16 cellular contexts compared by ENCODE assay signal in the genomic region with DNA sequence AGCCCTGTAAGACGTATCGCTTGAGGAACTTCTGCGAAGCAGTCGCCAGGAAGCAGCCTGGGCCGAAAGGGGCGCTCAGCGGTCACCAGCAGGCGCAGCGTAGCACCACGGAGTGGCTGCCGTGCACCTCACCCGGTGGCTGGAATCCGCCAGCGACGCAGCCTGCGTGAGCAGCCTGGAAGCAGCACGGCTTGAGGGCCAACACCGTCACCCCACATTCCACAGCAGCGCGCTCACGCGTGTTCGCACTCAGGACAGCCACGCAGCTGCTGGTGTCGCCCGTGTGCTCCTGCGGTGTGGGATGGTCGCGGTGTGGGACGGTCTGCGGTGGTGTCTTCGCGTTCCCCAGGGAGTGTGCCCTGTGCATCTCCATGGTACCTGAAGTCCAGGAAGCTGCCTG. TPM values are rescaled to one million over a fixed set of nuclear protein-coding genes. Genes with fewer than 3 reads are reported as not detected.
DNase-seq lines count a peak whose midpoint lies in the region; ATAC-seq, FAIRE-seq and TF ChIP-seq lines count a peak whose summit lies in the region.
"Had no signal": no experiment of that assay in that cellular context is flagged by ENCODE, and none has a peak within 500 bp of the region (broad histone marks: within the 10 kb centered on the region; RNA-seq: fewer than 3 reads in every experiment).

No MANE protein-coding gene starts in this region.

- no peak for FAIRE-seq in K562 (lab: Jason Lieb, UNC)

- H3K9me3 Mint-ChIP-seq in natural killer cell (no peaks in the 10 kb centered on the region), progenitor cell of endocrine pancreas (ENCODE audit: low read depth) (no peaks in the 10 kb centered on the region)
- no peaks in the 10 kb centered on the region for H3K9me3 Mint-ChIP-seq in natural killer cell treated with Interleukin-12 subunit alpha and Interleukin-12 subunit beta and Interleukin-15 and Interleukin-18, amount 100 ng/mL, for 72 hours
- H3K9me3 Mint-ChIP-seq: H9 had no signal

- CTCF ChIA-PET in K562 (lab: Yijun Ruan, JAX; ENCODE audit: low intra/inter-chr PET ratio), result no interaction called here

- H3K79me2 ChIP-seq in K562 (ENCODE audit: control insufficient read depth, insufficient read depth, low read length), result peaks cover 21% of the 10 kb centered on the region

- TF ChIP-seq EP300 in K562 (IDR thresholded peaks at IDR 0.05; ENCODE audit: low read length), result no peak

- no peak overlapping the region for H2AFZ ChIP-seq in K562 (ENCODE audit: low read depth, low read length)

- H3K9ac ChIP-seq in K562 (ENCODE audit: insufficient read depth in 1 of 2, low read depth in 2 of 2, low read length in 2 of 2), result peak overlapping the region in 1 of 2 experiments; percentile 2; a peak in 2 of 4 replicates

- H3K4me1 ChIP-seq in K562 (replicated peaks in 1 of 2; ENCODE audit: control insufficient read depth in 2 of 2, insufficient read depth in 2 of 2, low read length in 2 of 2), result peaks cover 0 to 17% of the 10 kb centered on the region in 2 experiments; a peak in 1 of 5 replicates
- H3K4me1 ChIP-seq: SJSA1 had no signal

- 95% methylated on average over 32 of the region's 33 CpGs for WGBS in K562 (ENCODE audit: insufficient coverage, low coverage, missing lambda C conversion rate)

- in situ Hi-C loops in K562 (cut with MboI), result no loop called here

- peaks cover 9% of the 10 kb centered on the region; the same call in 1 of the 2 replicates for H4K20me1 ChIP-seq in K562 (replicated peaks; ENCODE audit: control insufficient read depth, insufficient read depth, low read length)

- H3K27ac Mint-ChIP-seq in natural killer cell (peak overlapping the region; percentile 14 to 65), progenitor cell of endocrine pancreas (peak overlapping the region; percentile 62)
- H3K27ac Mint-ChIP-seq in natural killer cell treated with Interleukin-12 subunit alpha and Interleukin-12 subunit beta and Interleukin-15 and Interleukin-18, amount 100 ng/mL, for 72 hours, result no peak overlapping the region

- DNase-seq in natural killer cell (no peak), K562 (ENCODE audit: extremely low read depth in 1 of 4, low spot score in 3 of 4) (no peak), progenitor cell of endocrine pancreas (ENCODE audit: low spot score, unreplicated experiment) (no peak), NCI-H748 treated with DMSO at 0.1 percent for 48 hours (lab: John Stamatoyannopoulos, UW) (no peak), OCI-M1 (lab: John Stamatoyannopoulos, UW) (no peak)
- DNase-seq in natural killer cell treated with Interleukin-12 subunit alpha and Interleukin-12 subunit beta and Interleukin-15 and Interleukin-18, amount 100 ng/mL, for 72 hours (ENCODE audit: low spot score), result no peak
- DNase-seq: DMS79, H9, KBM-7, NCI-H1105, NCI-H2081, NCI-H446 treated with DMSO at 0.1 percent for 48 hours, NCI-H69, Peyer's patch had no signal

- H3K36me3 ChIP-seq in K562 (ENCODE audit: control insufficient read depth, insufficient read depth, low read length), result peaks cover 93% of the 10 kb centered on the region

- H3K27ac ChIP-seq in K562 (ENCODE audit: extremely low read depth, low read depth, low read length), result no peak overlapping the region
- H3K27ac ChIP-seq: C4-2B, Peyer's patch, SJSA1 had no signal

- H3K27me3 Mint-ChIP-seq in natural killer cell (ENCODE audit: low read depth in 2 of 2), result no peaks in the 10 kb centered on the region
- H3K27me3 Mint-ChIP-seq in natural killer cell treated with Interleukin-12 subunit alpha and Interleukin-12 subunit beta and Interleukin-15 and Interleukin-18, amount 100 ng/mL, for 72 hours, result no peaks in the 10 kb centered on the region
- no peaks in the 10 kb centered on the region for H3K27me3 Mint-ChIP-seq in progenitor cell of endocrine pancreas

- no peaks in the 10 kb centered on the region for H3K27me3 ChIP-seq in K562 (ENCODE audit: control insufficient read depth in 2 of 2, insufficient read depth in 2 of 2, low read length in 2 of 2)
- H3K27me3 ChIP-seq: Peyer's patch, SJSA1 had no signal

- peaks cover 6% of the 10 kb centered on the region for H3K36me3 Mint-ChIP-seq in natural killer cell
- H3K36me3 Mint-ChIP-seq in natural killer cell treated with Interleukin-12 subunit alpha and Interleukin-12 subunit beta and Interleukin-15 and Interleukin-18, amount 100 ng/mL, for 72 hours, result peaks cover 6% of the 10 kb centered on the region
- H3K36me3 Mint-ChIP-seq in progenitor cell of endocrine pancreas (ENCODE audit: insufficient read depth), result peaks cover 17% of the 10 kb centered on the region

- no peak overlapping the region for H3K4me3 ChIP-seq in K562
- H3K4me3 ChIP-seq: Peyer's patch, SJSA1 had no signal

- TF ChIP-seq RAD21 in K562 (CRISPR knock-in tag; conservative IDR thresholded peaks at IDR 0.05 in 1 of 2, IDR thresholded peaks at IDR 0.05 in 1 of 2), result no peak

- H3K9me1 ChIP-seq in K562 (ENCODE audit: control insufficient read depth, insufficient read depth, low read length), result peaks cover 3% of the 10 kb centered on the region

- H3K4me2 ChIP-seq in K562 (ENCODE audit: insufficient read depth, low read length), result no peak overlapping the region

- TF ChIP-seq POLR2A in K562 (conservative IDR thresholded peaks at IDR 0.05), result no peak

- ATAC-seq in natural killer cell, result no peak
- no peak for ATAC-seq in natural killer cell treated with Interleukin-12 subunit alpha and Interleukin-12 subunit beta and Interleukin-15 and Interleukin-18, amount 100 ng/mL, for 72 hours
- peak; percentile 12; the same call in 1 of the 3 replicates for ATAC-seq in K562

- POLR2A ChIA-PET in K562 (lab: Yijun Ruan, JAX), result interaction anchor here (0.6 to 1.9 kb wide), 2 partner anchors 12 to 26 kb away, joined by 3 to 5 read pairs; no protein-coding TSS in a partner anchor

- peaks cover 12 to 16% of the 10 kb centered on the region in 2 donors for H3K4me1 Mint-ChIP-seq in natural killer cell
- peaks cover 0 to 8% of the 10 kb centered on the region in 2 donors for H3K4me1 Mint-ChIP-seq in natural killer cell treated with Interleukin-12 subunit alpha and Interleukin-12 subunit beta and Interleukin-15 and Interleukin-18, amount 100 ng/mL, for 72 hours (ENCODE audit: low read depth in 2 of 2)
- no peaks in the 10 kb centered on the region for H3K4me1 Mint-ChIP-seq in progenitor cell of endocrine pancreas (ENCODE audit: low read depth)
- H3K4me1 Mint-ChIP-seq: H9 had no signal

- BruUV-seq in K562 (replicated peaks; lab: Mats Ljungman, UMichigan), result no TSS peak

- TF ChIP-seq CTCF in natural killer cell (IDR thresholded peaks at IDR 0.05) (no peak), K562 (IDR thresholded peaks at IDR 0.05 in 2 of 3, conservative IDR thresholded peaks at IDR 0.05 in 1 of 3; ENCODE audit: insufficient read depth in 2 of 3, low read depth in 1 of 3, low read length in 3 of 3) (0 out of 6 replicates have a peak, but pooled peaks of 1 of the 3 experiments have one; percentile 8), progenitor cell of endocrine pancreas (IDR thresholded peaks at IDR 0.05; ENCODE audit: unreplicated experiment) (no peak)

- intact Hi-C loops in natural killer cell (cut with micrococcal nuclease), result no loop called here
- intact Hi-C loops in K562 (cut with micrococcal nuclease), result no loop called here

- H3K9me3 ChIP-seq in K562 (replicated peaks; ENCODE audit: control insufficient read depth, insufficient read depth, low read depth, low read length), result no peaks in the 10 kb centered on the region
- H3K9me3 ChIP-seq: Peyer's patch, SJSA1 had no signal

- no peak overlapping the region for H3K4me3 Mint-ChIP-seq in natural killer cell
- H3K4me3 Mint-ChIP-seq in natural killer cell treated with Interleukin-12 subunit alpha and Interleukin-12 subunit beta and Interleukin-15 and Interleukin-18, amount 100 ng/mL, for 72 hours, result no peak overlapping the region
- no peak overlapping the region for H3K4me3 Mint-ChIP-seq in progenitor cell of endocrine pancreas (ENCODE audit: low read depth)
- H3K4me3 Mint-ChIP-seq: H9 had no signal

RNA-seq across cellular contexts. Expression of gene UBE2I, which starts 9.6 kb away (rescaled TPM):
- 100 to 1,000 TPM; 367 to 412 (median 383) TPM for total RNA-seq in natural killer cell
- total RNA-seq in natural killer cell treated with Interleukin-12 subunit alpha and Interleukin-12 subunit beta and Interleukin-15 and Interleukin-18, amount 100 ng/mL, for 72 hours, result 100 to 1,000 TPM; 202 to 246 TPM
- 163 and 370 TPM in 2 replicates for total RNA-seq in K562 (2011; cell fraction: chromatin; rRNA removed; ENCODE audit: low replicate concordance)
- total RNA-seq in K562 (2011; cell fraction: nucleolus; rRNA removed), result 214 and 227 TPM in 2 replicates
- 128 and 149 TPM in 2 replicates for total RNA-seq in K562 (2011; cell fraction: nucleoplasm; rRNA removed)
- total RNA-seq in K562 (2014; rRNA removed), result 64.7 and 104 TPM in 2 replicates
- total RNA-seq in K562 (2014; rRNA removed; fragmentation: Illumina TruSeq; extraction: Trizol), result 103 and 114 TPM in 2 replicates
- total RNA-seq in K562 (2015; rRNA removed; fragmentation: Illumina TruSeq; extraction: Trizol), result 96.9 and 104 TPM in 2 replicates
- total RNA-seq in K562 (2021), result 208 and 215 TPM in 2 replicates
- 132 and 145 TPM in 2 replicates for polyA plus RNA-seq in K562 (2011; rRNA removed)
- polyA plus RNA-seq in K562 (2011; cell fraction: cytosol; rRNA removed), result 67.6 and 119 TPM in 2 replicates
- polyA plus RNA-seq in K562 (2011; cell fraction: nucleus; rRNA removed), result 140 and 142 TPM in 2 replicates
- 143 and 153 TPM in 2 replicates for polyA plus RNA-seq in K562 (2012)
- polyA plus RNA-seq in K562 (2014; fragmentation: Illumina TruSeq; extraction: Trizol), result 222 and 254 TPM in 2 replicates
- 10 to 100 TPM; 36.6 to 45.1 TPM for polyA plus RNA-seq in K562 (2014; fragmentation: Nextera tagmentation; extraction: Ambion mirVana)
- 171 and 184 TPM in 2 replicates for polyA plus RNA-seq in K562 (2014; rRNA removed)
- polyA minus RNA-seq in K562 (2011; rRNA and poly(A)+ RNA removed), result 118 and 130 TPM in 2 replicates
- 69.2 and 93.4 TPM in 2 replicates for polyA minus RNA-seq in K562 (2011; cell fraction: cytosol; rRNA and poly(A)+ RNA removed)
- polyA minus RNA-seq in K562 (2011; cell fraction: nucleus; rRNA and poly(A)+ RNA removed), result 62.3 and 72.8 TPM in 2 replicates
- total RNA-seq in progenitor cell of endocrine pancreas, result 211 and 212 TPM in 2 replicates

RNA-seq across cellular contexts. Expression of gene BAIAP3, which starts 14.4 kb away (rescaled TPM):
- 10 to 100 TPM; 17.7 to 21.7 (median 19.9) TPM for total RNA-seq in natural killer cell
- total RNA-seq in natural killer cell treated with Interleukin-12 subunit alpha and Interleukin-12 subunit beta and Interleukin-15 and Interleukin-18, amount 100 ng/mL, for 72 hours, result under 1 TPM; 0.17 to 0.31 TPM
- 10.8 and 42.1 TPM in 2 replicates for total RNA-seq in K562 (2011; cell fraction: chromatin; rRNA removed; ENCODE audit: low replicate concordance)
- 29.0 and 32.5 TPM in 2 replicates for total RNA-seq in K562 (2011; cell fraction: nucleolus; rRNA removed)
- 13.0 and 13.4 TPM in 2 replicates for total RNA-seq in K562 (2011; cell fraction: nucleoplasm; rRNA removed)
- total RNA-seq in K562 (2014; rRNA removed), result 2.3 and 4.5 TPM in 2 replicates
- 0.06 and 0.18 TPM in 2 replicates for total RNA-seq in K562 (2014; rRNA removed; fragmentation: Illumina TruSeq; extraction: Trizol)
- 0.33 and 1.2 TPM in 2 replicates for total RNA-seq in K562 (2015; rRNA removed; fragmentation: Illumina TruSeq; extraction: Trizol)
- total RNA-seq in K562 (2021), result 3.3 and 3.4 TPM in 2 replicates
- 0.81 and 1.8 TPM in 2 replicates for polyA plus RNA-seq in K562 (2011; rRNA removed)
- 0.55 and 1.9 TPM in 2 replicates for polyA plus RNA-seq in K562 (2011; cell fraction: cytosol; rRNA removed)
- polyA plus RNA-seq in K562 (2011; cell fraction: nucleus; rRNA removed), result 15.2 and 24.6 TPM in 2 replicates
- polyA plus RNA-seq in K562 (2012), result 3.2 and 13.5 TPM in 2 replicates
- polyA plus RNA-seq in K562 (2014; fragmentation: Illumina TruSeq; extraction: Trizol), result 0.34 and 1.1 TPM in 2 replicates
- polyA plus RNA-seq in K562 (2014; fragmentation: Nextera tagmentation; extraction: Ambion mirVana), result under 1 TPM in 1 of 2 experiments, not detected in 1; 0.03 TPM
- 1.5 and 4.5 TPM in 2 replicates for polyA plus RNA-seq in K562 (2014; rRNA removed)
- polyA minus RNA-seq in K562 (2011; rRNA and poly(A)+ RNA removed), result 0.33 and 1.1 TPM in 2 replicates
- 1.7 and 1.9 TPM in 2 replicates for polyA minus RNA-seq in K562 (2011; cell fraction: cytosol; rRNA and poly(A)+ RNA removed)
- polyA minus RNA-seq in K562 (2011; cell fraction: nucleus; rRNA and poly(A)+ RNA removed), result 8.8 and 11.0 TPM in 2 replicates
- total RNA-seq in progenitor cell of endocrine pancreas, result 17.5 and 18.2 TPM in 2 replicates

RNA-seq across cellular contexts. Expression of gene TSR3, which starts 32.6 kb away (rescaled TPM):
- total RNA-seq in natural killer cell (10 to 100 TPM; 29.4 to 34.7 (median 29.7) TPM), K562 (2014; rRNA removed) (74.8 and 100.0 TPM in 2 replicates), K562 (2014; rRNA removed; fragmentation: Illumina TruSeq; extraction: Trizol) (6.7 TPM in 2 replicates), K562 (2015; rRNA removed; fragmentation: Illumina TruSeq; extraction: Trizol) (29.6 and 31.9 TPM in 2 replicates), K562 (2021) (50.5 and 53.7 TPM in 2 replicates), progenitor cell of endocrine pancreas (52.6 and 56.8 TPM in 2 replicates)
- 100 to 1,000 TPM in 1 of 2 donors, 10 to 100 TPM in 1; 57.4 to 108 TPM for total RNA-seq in natural killer cell treated with Interleukin-12 subunit alpha and Interleukin-12 subunit beta and Interleukin-15 and Interleukin-18, amount 100 ng/mL, for 72 hours
- total RNA-seq in K562 (2011; cell fraction: chromatin; rRNA removed; ENCODE audit: low replicate concordance), result 2.8 and 6.4 TPM in 2 replicates
- total RNA-seq in K562 (2011; cell fraction: nucleolus; rRNA removed), result 8.8 and 12.3 TPM in 2 replicates
- total RNA-seq in K562 (2011; cell fraction: nucleoplasm; rRNA removed), result 3.4 and 7.0 TPM in 2 replicates
- polyA plus RNA-seq in K562 (2011; rRNA removed) (15.8 and 16.5 TPM in 2 replicates), K562 (2014; fragmentation: Illumina TruSeq; extraction: Trizol) (10.3 and 22.1 TPM in 2 replicates), K562 (2014; fragmentation: Nextera tagmentation; extraction: Ambion mirVana) (1 to 10 TPM; 1.5 to 2.4 TPM), K562 (2014; rRNA removed) (53.3 and 75.7 TPM in 2 replicates)
- 21.3 and 65.5 TPM in 2 replicates for polyA plus RNA-seq in K562 (2011; cell fraction: cytosol; rRNA removed)
- 12.1 and 18.1 TPM in 2 replicates for polyA plus RNA-seq in K562 (2011; cell fraction: nucleus; rRNA removed)
- polyA plus RNA-seq in K562 (2012), result 34.9 and 46.9 TPM in 2 replicates
- 2.6 and 4.5 TPM in 2 replicates for polyA minus RNA-seq in K562 (2011; rRNA and poly(A)+ RNA removed)
- polyA minus RNA-seq in K562 (2011; cell fraction: cytosol; rRNA and poly(A)+ RNA removed), result 17.2 and 24.6 TPM in 2 replicates
- 7.1 and 7.8 TPM in 2 replicates for polyA minus RNA-seq in K562 (2011; cell fraction: nucleus; rRNA and poly(A)+ RNA removed)

RNA-seq across cellular contexts. Expression of gene GNPTG, which starts 32.7 kb away (rescaled TPM):
- 10 to 100 TPM; 58.7 to 65.9 (median 62.0) TPM for total RNA-seq in natural killer cell
- 10 to 100 TPM; 36.1 to 38.9 TPM for total RNA-seq in natural killer cell treated with Interleukin-12 subunit alpha and Interleukin-12 subunit beta and Interleukin-15 and Interleukin-18, amount 100 ng/mL, for 72 hours
- 42.1 and 68.9 TPM in 2 replicates for total RNA-seq in K562 (2011; cell fraction: chromatin; rRNA removed; ENCODE audit: low replicate concordance)
- total RNA-seq in K562 (2011; cell fraction: nucleolus; rRNA removed), result 52.6 and 53.5 TPM in 2 replicates
- 51.0 and 57.1 TPM in 2 replicates for total RNA-seq in K562 (2011; cell fraction: nucleoplasm; rRNA removed)
- total RNA-seq in K562 (2014; rRNA removed), result 22.3 and 24.0 TPM in 2 replicates
- total RNA-seq in K562 (2014; rRNA removed; fragmentation: Illumina TruSeq; extraction: Trizol), result 4.7 and 6.1 TPM in 2 replicates
- 13.6 and 13.9 TPM in 2 replicates for total RNA-seq in K562 (2015; rRNA removed; fragmentation: Illumina TruSeq; extraction: Trizol)
- 19.9 and 22.2 TPM in 2 replicates for total RNA-seq in K562 (2021)
- 18.6 and 20.7 TPM in 2 replicates for polyA plus RNA-seq in K562 (2011; rRNA removed)
- polyA plus RNA-seq in K562 (2011; cell fraction: cytosol; rRNA removed), result 20.9 and 40.1 TPM in 2 replicates
- polyA plus RNA-seq in K562 (2011; cell fraction: nucleus; rRNA removed), result 55.5 and 97.5 TPM in 2 replicates
- polyA plus RNA-seq in K562 (2012), result 18.3 and 26.9 TPM in 2 replicates
- polyA plus RNA-seq in K562 (2014; fragmentation: Illumina TruSeq; extraction: Trizol), result 9.0 and 13.6 TPM in 2 replicates
- polyA plus RNA-seq in K562 (2014; fragmentation: Nextera tagmentation; extraction: Ambion mirVana), result 1 to 10 TPM in 1 of 2 experiments, under 1 TPM in 1; 0.69 to 1.0 TPM
- 31.5 and 33.3 TPM in 2 replicates for polyA plus RNA-seq in K562 (2014; rRNA removed)
- polyA minus RNA-seq in K562 (2011; rRNA and poly(A)+ RNA removed), result 1.6 and 5.7 TPM in 2 replicates
- 7.7 and 10.3 TPM in 2 replicates for polyA minus RNA-seq in K562 (2011; cell fraction: cytosol; rRNA and poly(A)+ RNA removed)
- 11.7 and 13.1 TPM in 2 replicates for polyA minus RNA-seq in K562 (2011; cell fraction: nucleus; rRNA and poly(A)+ RNA removed)
- 49.7 and 51.7 TPM in 2 replicates for total RNA-seq in progenitor cell of endocrine pancreas

Comparison
In these comparisons a context has a peak if more than half of its experiments do, and no peak if none do; other contexts are left out.
1. H3K27ac Mint-ChIP-seq: peak in natural killer cell (2 of 2) and progenitor cell of endocrine pancreas (single experiment); none in natural killer cell treated with Interleukin-12 subunit alpha and Interleukin-12 subunit beta and Interleukin-15 and Interleukin-18, amount 100 ng/mL, for 72 hours (0 of 2).